1 cellular context compared by ENCODE assay signal in genomic region chr4:6029254-6029653, GRCh38.
TF ChIP-seq lines count a peak whose summit lies in the region.

No MANE protein-coding gene starts in this region.

TF ChIP-seq in H1, 55 proteins besides CTCF, POLR2A, EP300 and RAD21 (continued from another document):
- TF ChIP-seq CHD7 (IDR thresholded peaks at IDR 0.05; ENCODE audit: insufficient replicate concordance, low read length) (no peak), ZNF274 (IDR thresholded peaks at IDR 0.05; ENCODE audit: borderline replicate concordance, extremely low read depth, low read length) (no peak), FOSL1 (IDR thresholded peaks at IDR 0.05; ENCODE audit: insufficient read depth, low read depth, low read length) (no peak), POLR2AphosphoS5 (IDR thresholded peaks at IDR 0.05; ENCODE audit: low read depth, low read length) (no peak), TBP (IDR thresholded peaks at IDR 0.05; ENCODE audit: low read depth, low read length) (no peak), CBX8 (IDR thresholded peaks at IDR 0.05; ENCODE audit: borderline replicate concordance, low read depth, low read length) (no peak), MAX (IDR thresholded peaks at IDR 0.05) (no peak), ASH2L (IDR thresholded peaks at IDR 0.05; ENCODE audit: low read length) (no peak), KDM1A (IDR thresholded peaks at IDR 0.05; ENCODE audit: borderline replicate concordance, low read length) (no peak), EGR1 (IDR thresholded peaks at IDR 0.05; ENCODE audit: borderline replicate concordance, low read depth, low read length) (no peak), USF2 (IDR thresholded peaks at IDR 0.05; ENCODE audit: low read length) (no peak), TEAD4 (IDR thresholded peaks at IDR 0.05; ENCODE audit: low read depth, low read length) (no peak), CBX5 (IDR thresholded peaks at IDR 0.05; ENCODE audit: low read depth, low read length) (no peak)
